In the genomic region with DNA sequence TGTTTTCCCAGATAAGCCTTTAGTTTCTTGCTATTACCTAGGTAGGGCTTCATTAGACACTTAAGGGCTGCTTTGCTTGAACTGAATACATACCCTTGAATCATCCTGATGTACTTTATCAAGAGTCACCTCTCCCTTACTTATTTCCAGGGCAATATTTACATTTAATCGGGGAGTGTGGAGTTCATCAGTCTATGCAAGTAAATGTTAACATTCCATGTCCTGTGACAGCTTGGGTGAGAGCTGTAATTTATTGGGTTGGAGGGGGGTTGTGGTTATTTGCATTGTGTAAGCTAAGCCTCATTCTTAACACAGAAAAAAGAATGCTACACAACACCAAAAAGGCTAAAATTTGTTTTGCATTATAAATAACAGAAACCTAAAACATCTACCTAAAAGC, we compare ENCODE assay signal across 21 cellular contexts. TPM values are rescaled to one million over a fixed set of nuclear protein-coding genes. Genes with fewer than 3 reads are reported as not detected.
"Had no signal": no experiment of that assay in that cellular context is flagged by ENCODE, and none has a peak within 500 bp of the region (broad histone marks: within the 10 kb centered on the region; RNA-seq: fewer than 3 reads in every experiment).

No MANE protein-coding gene starts in this region.

- DNase-seq: activated naive CD4-positive, alpha-beta T cell; activated naive CD8-positive, alpha-beta T cell treated with anti-CD3 and anti-CD28 coated beads for 36 hours; activated T-cell treated with anti-CD3 and anti-CD28 coated beads, Interleukin-2, amount 50 U/mL, for 1 hour; amniotic stem cell; colonic mucosa; dorsolateral prefrontal cortex; effector memory CD8-positive, alpha-beta T cell; gastrocnemius medialis; head of caudate nucleus; nucleus accumbens; posterior cingulate gyrus; small intestine; stimulated activated CD4-positive, alpha-beta T cell treated with anti-CD3 and anti-CD28 coated beads, Interleukin-2, amount 100 ng/mL, for 24 hours; stomach had no signal

- H3K27me3 Mint-ChIP-seq: activated naive CD8-positive, alpha-beta T cell treated with anti-CD3 and anti-CD28 coated beads for 36 hours; activated T-helper 17 cell treated with anti-CD3 and anti-CD28 coated beads, Interleukin-2, amount 50 U/mL, for 72 hours; effector memory CD8-positive, alpha-beta T cell had no signal

- H3K4me3 Mint-ChIP-seq: activated naive CD8-positive, alpha-beta T cell treated with anti-CD3 and anti-CD28 coated beads for 36 hours; activated T-helper 17 cell treated with anti-CD3 and anti-CD28 coated beads, Interleukin-2, amount 50 U/mL, for 72 hours; effector memory CD8-positive, alpha-beta T cell; stimulated activated effector memory CD8-positive, alpha-beta T cell treated with anti-CD3 and anti-CD28 coated beads, Interleukin-12 subunit alpha, Interleukin-12 subunit beta, amount 100 ng/mL, for 72 hours; WTC11 had no signal

- H3K27me3 ChIP-seq: colonic mucosa, dorsolateral prefrontal cortex, esophagus muscularis mucosa, gastrocnemius medialis, stomach, suprapubic skin, vagina had no signal

- H3K27ac ChIP-seq: colonic mucosa, dorsolateral prefrontal cortex, gastrocnemius medialis, stomach, suprapubic skin, vagina had no signal

- H3K4me1 ChIP-seq: colonic mucosa, gastrocnemius medialis, suprapubic skin had no signal

- H3K9me3 ChIP-seq: colonic mucosa, esophagus muscularis mucosa, gastrocnemius medialis, stomach, suprapubic skin, vagina had no signal

- H3K4me3 ChIP-seq: colonic mucosa, dorsolateral prefrontal cortex, esophagus muscularis mucosa, gastrocnemius medialis, stomach, suprapubic skin, vagina had no signal

- H3K36me3 ChIP-seq: colonic mucosa, esophagus muscularis mucosa, gastrocnemius medialis, stomach, suprapubic skin, vagina had no signal

- H3K4me1 Mint-ChIP-seq: activated naive CD8-positive, alpha-beta T cell treated with anti-CD3 and anti-CD28 coated beads for 36 hours; activated T-helper 17 cell treated with anti-CD3 and anti-CD28 coated beads, Interleukin-2, amount 50 U/mL, for 72 hours had no signal

- H3K36me3 Mint-ChIP-seq: activated naive CD8-positive, alpha-beta T cell treated with anti-CD3 and anti-CD28 coated beads for 36 hours; stimulated activated effector memory CD8-positive, alpha-beta T cell treated with anti-CD3 and anti-CD28 coated beads, Interleukin-12 subunit alpha, Interleukin-12 subunit beta, amount 100 ng/mL, for 72 hours; WTC11 had no signal

- H3K9me3 Mint-ChIP-seq: activated naive CD8-positive, alpha-beta T cell treated with anti-CD3 and anti-CD28 coated beads for 36 hours; activated T-helper 17 cell treated with anti-CD3 and anti-CD28 coated beads, Interleukin-2, amount 50 U/mL, for 72 hours; WTC11 had no signal

- H3K27ac Mint-ChIP-seq: activated naive CD8-positive, alpha-beta T cell treated with anti-CD3 and anti-CD28 coated beads for 36 hours; activated T-helper 17 cell treated with anti-CD3 and anti-CD28 coated beads, Interleukin-2, amount 50 U/mL, for 72 hours; effector memory CD8-positive, alpha-beta T cell; stimulated activated effector memory CD8-positive, alpha-beta T cell treated with anti-CD3 and anti-CD28 coated beads, Interleukin-12 subunit alpha, Interleukin-12 subunit beta, amount 100 ng/mL, for 72 hours; WTC11 had no signal

RNA-seq across cellular contexts. Expression of gene KCNJ16, which starts 16.7 kb away (rescaled TPM):
- total RNA-seq: activated naive CD8-positive, alpha-beta T cell treated with anti-CD3 and anti-CD28 coated beads for 36 hours; activated T-helper 17 cell treated with anti-CD3 and anti-CD28 coated beads, Interleukin-2, amount 50 U/mL, for 72 hours; bronchial epithelial cell; suprapubic skin; vagina; WTC11 had no signal
